14 cellular contexts compared by ENCODE assay signal in the genomic region with DNA sequence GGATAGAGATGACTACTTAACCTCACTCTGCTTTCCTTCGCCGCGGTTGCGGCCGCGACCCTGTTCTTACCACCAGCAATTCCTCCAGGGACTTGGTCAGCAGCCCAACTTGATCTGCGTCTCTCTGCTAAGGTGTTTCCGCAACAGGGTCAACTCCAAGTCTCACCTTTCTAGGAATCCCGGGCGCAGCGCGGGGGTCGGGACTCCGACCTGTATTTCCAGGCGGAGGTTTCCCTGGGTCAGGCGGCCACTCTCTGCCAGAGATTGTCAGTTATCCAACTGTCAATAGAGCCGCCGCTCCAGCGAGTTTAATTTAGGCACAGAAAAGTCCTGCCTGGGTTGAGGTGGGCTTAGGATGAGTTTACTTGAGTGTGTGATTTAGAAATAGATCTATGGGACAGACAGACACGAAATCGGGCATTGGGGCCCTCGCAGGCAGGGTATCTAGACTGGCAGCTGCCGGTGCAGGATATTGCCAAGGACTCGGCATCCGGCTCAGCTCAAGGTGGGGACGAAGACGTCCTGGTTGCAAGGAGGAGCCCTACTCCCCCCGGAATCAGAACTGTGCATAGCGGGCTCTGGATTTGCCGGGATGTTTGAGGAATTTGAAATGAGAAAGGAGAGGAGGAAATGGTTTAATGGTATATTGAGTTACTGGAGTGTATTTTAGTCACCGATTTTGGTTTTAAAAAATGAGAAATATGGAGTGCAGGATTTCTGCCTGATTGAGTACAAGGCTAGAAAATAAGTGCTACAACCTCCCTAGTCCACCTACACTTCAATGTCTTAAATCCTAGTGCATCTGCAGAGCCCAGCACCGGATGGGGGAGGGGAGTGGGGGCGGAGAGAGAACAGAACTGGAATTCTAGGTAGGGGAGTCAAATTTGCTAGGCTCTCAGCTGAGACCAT. TPM values are rescaled to one million over a fixed set of nuclear protein-coding genes. Genes with fewer than 3 reads are reported as not detected.
DNase-seq lines count a peak whose midpoint lies in the region; ATAC-seq and TF ChIP-seq lines count a peak whose summit lies in the region.
"Had no signal": no experiment of that assay in that cellular context is flagged by ENCODE, and none has a peak within 500 bp of the region (broad histone marks: within the 10 kb centered on the region; RNA-seq: fewer than 3 reads in every experiment).

No MANE protein-coding gene starts in this region.

- peak overlapping the region; percentile 63 for H3K9ac ChIP-seq in SK-N-MC (ENCODE audit: insufficient read length)

- H3K36me3 ChIP-seq in SK-N-MC (ENCODE audit: insufficient read depth, low read length) = no peaks in the 10 kb centered on the region
- H3K36me3 ChIP-seq: thoracic aorta had no signal

- peak overlapping the region; percentile 65 for H3K4me3 ChIP-seq in GM12864 (ENCODE audit: low read depth, low read length)
- H3K4me3 ChIP-seq in SK-N-MC = peak overlapping the region; percentile 75
- H3K4me3 ChIP-seq in iPS-11a (ENCODE audit: low read depth, low read length) = peak overlapping the region; percentile 62
- H3K4me3 ChIP-seq: thoracic aorta had no signal

- H3K9me3 ChIP-seq in SK-N-MC (ENCODE audit: low read depth, low read length) = no peaks in the 10 kb centered on the region
- H3K9me3 ChIP-seq: thoracic aorta had no signal

- ATAC-seq in HG03342 (IDR thresholded peaks at IDR 0.05; ENCODE audit: unreplicated experiment) = no peak
- ATAC-seq in HG02852 (IDR thresholded peaks at IDR 0.05; ENCODE audit: unreplicated experiment) = no peak
- ATAC-seq: T-helper 17 cell had no signal

- DNase-seq in A172 (ENCODE audit: low spot score) (peak; percentile 28), GM12864 (ENCODE audit: low read depth) (no peak), SK-N-MC (ENCODE audit: low read depth, low spot score) (no peak), posterior vena cava (ENCODE audit: low spot score) (no peak)
- DNase-seq in stimulated activated naive CD4-positive, alpha-beta T cell treated with Interleukin-2 at 50 U/mL for 16 hours (lab: John Stamatoyannopoulos, UW) = no peak
- DNase-seq: activated T-cell treated with anti-CD3 and anti-CD28 coated beads for 4 hours; NCI-H774; stimulated activated CD4-positive, alpha-beta T cell treated with anti-CD3 and anti-CD28 coated beads, Interleukin-4, amount 100 ng/mL, for 24 hours; T-helper 17 cell had no signal

- intact Hi-C loops in posterior vena cava (cut with DNase I) = no loop called here

- no peak for TF ChIP-seq CTCF in GM12864 (IDR thresholded peaks at IDR 0.05; ENCODE audit: low read depth, low read length, missing control alignments)

- H3K27ac ChIP-seq in SK-N-MC = no peak overlapping the region
- H3K27ac ChIP-seq: C4-2B, thoracic aorta had no signal

RNA-seq across cellular contexts. Expression of a gene that starts 23.7 kb away (rescaled TPM):
- not detected in 2 replicates for total RNA-seq in A172 (2014; rRNA removed; shearing (Covaris generic))
- not detected for total RNA-seq in posterior vena cava
- total RNA-seq: T-helper 17 cell, thoracic aorta had no signal

RNA-seq across cellular contexts. Expression of a gene that starts 40.9 kb away (rescaled TPM):
- total RNA-seq in A172 (2014; rRNA removed; shearing (Covaris generic)) = 0.12 and 0.62 TPM in 2 replicates
- under 1 TPM in 1 of 2 donors, not detected in 1; 0.28 TPM for total RNA-seq in posterior vena cava
- total RNA-seq: thoracic aorta had no signal
